In genomic region chrX:65706041-65706828, GRCh38 we compare ENCODE assay signal across 1 cellular context.
TF ChIP-seq lines count a peak whose summit lies in the region.

No MANE protein-coding gene starts in this region.

TF ChIP-seq in K562, 482 proteins besides CTCF, POLR2A, EP300 and RAD21:
- peak in 1 of 2 experiments; percentile 57 for TF ChIP-seq AFF1 (IDR thresholded peaks at IDR 0.05; ENCODE audit: low read depth in 1 of 2, partially characterized antibody in 2 of 2)
- TF ChIP-seq USF1 (CRISPR knock-in tag; IDR thresholded peaks at IDR 0.05), result no peak
- TF ChIP-seq KAT8 (IDR thresholded peaks at IDR 0.05; ENCODE audit: low read depth), result no peak
- TF ChIP-seq EWSR1 (IDR thresholded peaks at IDR 0.05; ENCODE audit: borderline replicate concordance, low read depth, partially characterized antibody), result no peak
- TF ChIP-seq ATF3 (IDR thresholded peaks at IDR 0.05), result peak; percentile 44
- no peak for TF ChIP-seq ATF3 (CRISPR knock-in tag; conservative IDR thresholded peaks at IDR 0.05)
- TF ChIP-seq HEY1 (CRISPR knock-in tag; IDR thresholded peaks at IDR 0.05; ENCODE audit: borderline replicate concordance), result no peak
- TF ChIP-seq AFF4 (CRISPR knock-in tag; IDR thresholded peaks at IDR 0.05), result no peak
- TF ChIP-seq NFIC (IDR thresholded peaks at IDR 0.05), result 0 out of 2 replicates have a peak, but pooled peaks have one; percentile 8
- TF ChIP-seq HINFP (tag; conservative IDR thresholded peaks at IDR 0.05; ENCODE audit: low read depth), result no peak
